In the genomic region with DNA sequence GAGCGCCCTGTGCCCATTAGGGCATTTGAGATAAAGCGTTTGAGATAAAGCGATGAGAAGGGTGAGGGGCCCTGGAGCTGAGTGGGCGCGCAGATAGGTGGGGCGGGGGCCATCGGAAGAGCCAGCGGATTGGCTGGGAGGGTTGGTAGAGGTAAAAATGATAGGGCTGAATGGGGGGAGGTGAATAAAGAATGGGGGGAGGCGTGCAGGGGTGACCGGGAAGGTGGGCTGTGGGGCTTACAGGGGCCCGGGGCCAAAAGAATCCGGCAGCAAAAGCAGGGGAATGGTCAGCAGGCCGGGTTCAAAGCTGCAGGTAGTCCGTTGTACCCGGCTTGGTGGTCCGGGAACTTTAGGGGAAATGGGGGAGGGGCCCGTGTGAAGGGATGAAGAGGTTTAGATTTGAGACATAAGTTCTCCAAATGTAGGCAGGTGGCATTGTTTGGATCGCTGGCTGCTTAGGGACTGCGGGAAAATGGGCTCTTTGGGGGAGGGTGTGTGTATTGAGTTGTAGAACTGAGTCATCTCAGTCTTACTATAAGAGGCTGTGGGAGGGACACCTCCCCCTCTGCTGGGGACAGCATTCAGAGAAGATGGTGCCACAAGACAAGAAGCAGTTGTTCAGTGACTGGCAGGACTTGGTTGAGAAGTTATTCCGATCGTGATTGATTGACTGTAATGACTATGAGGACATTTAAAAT, we compare ENCODE assay signal across 8 cellular contexts. TPM values are rescaled to one million over a fixed set of nuclear protein-coding genes. Genes with fewer than 3 reads are reported as not detected.
A peak's percentile ranks its signal among the peaks of the same experiment; 100 is the strongest.
DNase-seq lines count a peak whose midpoint lies in the region; ATAC-seq and TF ChIP-seq lines count a peak whose summit lies in the region.

No MANE protein-coding gene starts in this region.

- CTCF ChIA-PET in HEK293T (lab: Yijun Ruan, JAX): interaction anchor here (0.7 to 1.3 kb wide), 4 partner anchors 56 to 168 kb away, joined by 3 to 6 read pairs (median 3); no protein-coding TSS in a partner anchor
- CTCF ChIA-PET in activated CD8-positive, alpha-beta T cell treated with anti-CD3 and anti-CD28 coated beads, Interleukin-2, amount 10 ng/mL, durations not matched to agents 7 days and 5 days (lab: Charles Lee): interaction anchor here (0.8 to 2.9 kb wide), 15 partner anchors 10 to 168 kb away, joined by 3 to 14 read pairs (median 4); no protein-coding TSS in a partner anchor

- H3K4me1 ChIP-seq in endodermal cell (ENCODE audit: control insufficient read depth, insufficient read depth, low read length): peaks cover 5% of the 10 kb centered on the region

- H3K4me3 ChIP-seq in GM12875 (ENCODE audit: low read depth, low read length): peak overlapping the region; percentile 80
- peak overlapping the region; percentile 87 for H3K4me3 ChIP-seq in endodermal cell (ENCODE audit: low read length)

- H3K9ac ChIP-seq in endodermal cell (ENCODE audit: extremely low read depth, low read length, poor library complexity, severe bottlenecking): peak overlapping the region; percentile 85

- H3K4me3 Mint-ChIP-seq in activated CD8-positive, alpha-beta T cell treated with anti-CD3 and anti-CD28 coated beads, Interleukin-2, amount 10 ng/mL, durations not matched to agents 7 days and 5 days: peak overlapping the region; percentile 93
- peak overlapping the region; percentile 96 for H3K4me3 Mint-ChIP-seq in endodermal cell
- peak overlapping the region; percentile 98 for H3K4me3 Mint-ChIP-seq in natural killer cell treated with Interleukin-12 subunit alpha and Interleukin-12 subunit beta and Interleukin-15 and Interleukin-18, amount 100 ng/mL, for 72 hours
- peak overlapping the region; percentile 94 to 100 for H3K4me3 Mint-ChIP-seq in stimulated activated naive CD8-positive, alpha-beta T cell treated with anti-CD3 and anti-CD28 coated beads, Interleukin-15, amount 100 ng/mL, for 72 hours

- POLR2A ChIA-PET in HEK293T (lab: Yijun Ruan, JAX): interaction anchor here (0.7 to 5.1 kb wide), 14 partner anchors 9 to 529 kb away, joined by 3 to 70 read pairs (median 5); partner anchors contain the start of genes CLK3 and UBL7
- POLR2A ChIA-PET in activated CD8-positive, alpha-beta T cell treated with anti-CD3 and anti-CD28 coated beads, Interleukin-2, amount 10 ng/mL, durations not matched to agents 7 days and 5 days (lab: Charles Lee): interaction anchor here (0.6 to 3.0 kb wide), 25 partner anchors 11 to 1649 kb away, joined by 3 to 38 read pairs (median 4); partner anchors contain the start of genes CLK3, PML and UBL7

- peaks cover 64% of the 10 kb centered on the region for H3K4me1 Mint-ChIP-seq in activated CD8-positive, alpha-beta T cell treated with anti-CD3 and anti-CD28 coated beads, Interleukin-2, amount 10 ng/mL, durations not matched to agents 7 days and 5 days (ENCODE audit: low read depth)
- H3K4me1 Mint-ChIP-seq in endodermal cell: peaks cover 39% of the 10 kb centered on the region
- peaks cover 57 to 70% of the 10 kb centered on the region in 2 donors for H3K4me1 Mint-ChIP-seq in natural killer cell treated with Interleukin-12 subunit alpha and Interleukin-12 subunit beta and Interleukin-15 and Interleukin-18, amount 100 ng/mL, for 72 hours (ENCODE audit: low read depth in 2 of 2)
- peaks cover 55% of the 10 kb centered on the region for H3K4me1 Mint-ChIP-seq in stimulated activated naive CD8-positive, alpha-beta T cell treated with anti-CD3 and anti-CD28 coated beads, Interleukin-15, amount 100 ng/mL, for 72 hours

- no peaks in the 10 kb centered on the region for H3K27me3 Mint-ChIP-seq in activated CD8-positive, alpha-beta T cell treated with anti-CD3 and anti-CD28 coated beads, Interleukin-2, amount 10 ng/mL, durations not matched to agents 7 days and 5 days (ENCODE audit: low read depth)
- H3K27me3 Mint-ChIP-seq in endodermal cell (ENCODE audit: insufficient read depth): no peaks in the 10 kb centered on the region
- H3K27me3 Mint-ChIP-seq in natural killer cell treated with Interleukin-12 subunit alpha and Interleukin-12 subunit beta and Interleukin-15 and Interleukin-18, amount 100 ng/mL, for 72 hours: no peaks in the 10 kb centered on the region
- H3K27me3 Mint-ChIP-seq in stimulated activated naive CD8-positive, alpha-beta T cell treated with anti-CD3 and anti-CD28 coated beads, Interleukin-15, amount 100 ng/mL, for 72 hours: no peaks in the 10 kb centered on the region

- H3K9me3 Mint-ChIP-seq in activated CD8-positive, alpha-beta T cell treated with anti-CD3 and anti-CD28 coated beads, Interleukin-2, amount 10 ng/mL, durations not matched to agents 7 days and 5 days (ENCODE audit: insufficient read depth): no peaks in the 10 kb centered on the region
- no peaks in the 10 kb centered on the region for H3K9me3 Mint-ChIP-seq in endodermal cell
- no peaks in the 10 kb centered on the region for H3K9me3 Mint-ChIP-seq in natural killer cell treated with Interleukin-12 subunit alpha and Interleukin-12 subunit beta and Interleukin-15 and Interleukin-18, amount 100 ng/mL, for 72 hours
- no peaks in the 10 kb centered on the region for H3K9me3 Mint-ChIP-seq in stimulated activated naive CD8-positive, alpha-beta T cell treated with anti-CD3 and anti-CD28 coated beads, Interleukin-15, amount 100 ng/mL, for 72 hours

- 0 to 1% methylated on average over 18 to 21 of the region's 21 CpGs for WGBS in endodermal cell (ENCODE audit: insufficient coverage in 1 of 2, insufficient read length in 1 of 2), 2 experiments

- H3K27ac Mint-ChIP-seq in activated CD8-positive, alpha-beta T cell treated with anti-CD3 and anti-CD28 coated beads, Interleukin-2, amount 10 ng/mL, durations not matched to agents 7 days and 5 days: peak overlapping the region; percentile 92
- H3K27ac Mint-ChIP-seq in endodermal cell: peak overlapping the region; percentile 98
- peak overlapping the region; percentile 94 to 96 for H3K27ac Mint-ChIP-seq in natural killer cell treated with Interleukin-12 subunit alpha and Interleukin-12 subunit beta and Interleukin-15 and Interleukin-18, amount 100 ng/mL, for 72 hours
- peak overlapping the region; percentile 97 to 99 for H3K27ac Mint-ChIP-seq in stimulated activated naive CD8-positive, alpha-beta T cell treated with anti-CD3 and anti-CD28 coated beads, Interleukin-15, amount 100 ng/mL, for 72 hours

- H3K27ac ChIP-seq in endodermal cell (ENCODE audit: low read depth, low read length): peak overlapping the region; percentile 75

- no peaks in the 10 kb centered on the region for H3K27me3 ChIP-seq in endodermal cell (ENCODE audit: control insufficient read depth, insufficient read depth, low read length, poor library complexity, severe bottlenecking)

- peaks cover 52% of the 10 kb centered on the region for H3K36me3 Mint-ChIP-seq in activated CD8-positive, alpha-beta T cell treated with anti-CD3 and anti-CD28 coated beads, Interleukin-2, amount 10 ng/mL, durations not matched to agents 7 days and 5 days (ENCODE audit: low read depth)
- H3K36me3 Mint-ChIP-seq in endodermal cell (ENCODE audit: low read depth): peaks cover 28% of the 10 kb centered on the region
- peaks cover 32% of the 10 kb centered on the region for H3K36me3 Mint-ChIP-seq in natural killer cell treated with Interleukin-12 subunit alpha and Interleukin-12 subunit beta and Interleukin-15 and Interleukin-18, amount 100 ng/mL, for 72 hours

- no peaks in the 10 kb centered on the region for H3K9me3 ChIP-seq in endodermal cell (ENCODE audit: control insufficient read depth, low read length)

- DNase-seq in HEK293T (ENCODE audit: extremely low spot score) (peak; percentile 42), NCI-H524 treated with DMSO at 0.1 percent for 48 hours (lab: John Stamatoyannopoulos, UW) (peak; percentile 29), endodermal cell (peak; percentile 80)
- DNase-seq in activated CD8-positive, alpha-beta T cell treated with anti-CD3 and anti-CD28 coated beads, Interleukin-2, amount 10 ng/mL, durations not matched to agents 7 days and 5 days: peak; percentile 83
- DNase-seq in natural killer cell treated with Interleukin-12 subunit alpha and Interleukin-12 subunit beta and Interleukin-15 and Interleukin-18, amount 100 ng/mL, for 72 hours (ENCODE audit: low spot score): peak; percentile 90
- peak; percentile 67 to 88 for DNase-seq in stimulated activated naive CD8-positive, alpha-beta T cell treated with anti-CD3 and anti-CD28 coated beads, Interleukin-15, amount 100 ng/mL, for 72 hours

- ATAC-seq in activated CD8-positive, alpha-beta T cell treated with anti-CD3 and anti-CD28 coated beads, Interleukin-2, amount 10 ng/mL, durations not matched to agents 7 days and 5 days: peak; percentile 35
- ATAC-seq in natural killer cell treated with Interleukin-12 subunit alpha and Interleukin-12 subunit beta and Interleukin-15 and Interleukin-18, amount 100 ng/mL, for 72 hours: peak; percentile 74 to 79
- ATAC-seq in stimulated activated naive CD8-positive, alpha-beta T cell treated with anti-CD3 and anti-CD28 coated beads, Interleukin-15, amount 100 ng/mL, for 72 hours: peak; percentile 72
- no peak for ATAC-seq in HG03469 (IDR thresholded peaks at IDR 0.05; ENCODE audit: unreplicated experiment)

- peaks cover 24% of the 10 kb centered on the region for H3K36me3 ChIP-seq in endodermal cell (ENCODE audit: control insufficient read depth, insufficient read depth, low read length)

- TF ChIP-seq CTCF in GM12875 (IDR thresholded peaks at IDR 0.05; ENCODE audit: borderline replicate concordance, insufficient read depth, low read depth, low read length) (no peak), endodermal cell (conservative IDR thresholded peaks at IDR 0.05) (no peak)

TF ChIP-seq in HEK293T, 16 proteins besides CTCF, POLR2A, EP300 and RAD21:
- TF ChIP-seq SUZ12 (IDR thresholded peaks at IDR 0.05): no peak
- TF ChIP-seq, protein P1, sequence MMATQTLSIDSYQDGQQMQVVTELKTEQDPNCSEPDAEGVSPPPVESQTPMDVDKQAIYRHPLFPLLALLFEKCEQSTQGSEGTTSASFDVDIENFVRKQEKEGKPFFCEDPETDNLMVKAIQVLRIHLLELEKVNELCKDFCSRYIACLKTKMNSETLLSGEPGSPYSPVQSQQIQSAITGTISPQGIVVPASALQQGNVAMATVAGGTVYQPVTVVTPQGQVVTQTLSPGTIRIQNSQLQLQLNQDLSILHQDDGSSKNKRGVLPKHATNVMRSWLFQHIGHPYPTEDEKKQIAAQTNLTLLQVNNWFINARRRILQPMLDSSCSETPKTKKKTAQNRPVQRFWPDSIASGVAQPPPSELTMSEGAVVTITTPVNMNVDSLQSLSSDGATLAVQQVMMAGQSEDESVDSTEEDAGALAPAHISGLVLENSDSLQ (IDR thresholded peaks at IDR 0.05): peak; percentile 87

RNA-seq across cellular contexts. Expression of gene ARID3B, which starts 0.6 kb away (rescaled TPM):
- 10 to 100 TPM; 39.8 to 40.1 TPM for total RNA-seq in activated CD8-positive, alpha-beta T cell treated with anti-CD3 and anti-CD28 coated beads, Interleukin-2, amount 10 ng/mL, durations not matched to agents 7 days and 5 days
- total RNA-seq in endodermal cell: 10 to 100 TPM; 98.1 to 99.4 TPM
- polyA plus RNA-seq in endodermal cell (2013, experiment 1 of 2): 62.4 TPM
- 60.7 TPM for polyA plus RNA-seq in endodermal cell (2013, experiment 2 of 2)
- total RNA-seq in natural killer cell treated with Interleukin-12 subunit alpha and Interleukin-12 subunit beta and Interleukin-15 and Interleukin-18, amount 100 ng/mL, for 72 hours: 100 to 1,000 TPM in 1 of 2 donors, 10 to 100 TPM in 1; 77.1 to 105 TPM

Comparison
In these comparisons a context has a peak if more than half of its experiments do, and no peak if none do; other contexts are left out.
1. DNase-seq: peak in every context shown above with its lines; median percentile 90 in natural killer cell treated with Interleukin-12 subunit alpha and Interleukin-12 subunit beta and Interleukin-15 and Interleukin-18, amount 100 ng/mL, for 72 hours; 83 in activated CD8-positive, alpha-beta T cell treated with anti-CD3 and anti-CD28 coated beads, Interleukin-2, amount 10 ng/mL, durations not matched to agents 7 days and 5 days; 80 in endodermal cell; 78 in stimulated activated naive CD8-positive, alpha-beta T cell treated with anti-CD3 and anti-CD28 coated beads, Interleukin-15, amount 100 ng/mL, for 72 hours; 42 in HEK293T; 29 in NCI-H524 treated with DMSO at 0.1 percent for 48 hours.